ENCODE assay signal across 20 cellular contexts in genomic region chr15:92079647-92080255, GRCh38.
"Had no signal": no experiment of that assay in that cellular context is flagged by ENCODE, and none has a peak within 500 bp of the region (broad histone marks: within the 10 kb centered on the region; RNA-seq: fewer than 3 reads in every experiment).

No MANE protein-coding gene starts in this region.

- DNase-seq: activated CD4-positive, alpha-beta T cell treated with anti-CD3 and anti-CD28 coated beads, Interleukin-2, amount 50 U/mL, for 1 hour; activated CD4-positive, CD25-positive, alpha-beta regulatory T cell treated with anti-CD3 and anti-CD28 coated beads, Interleukin-2, amount 50 U/mL, for 72 hours; activated CD8-positive, alpha-beta memory T cell treated with anti-CD3 and anti-CD28 coated beads, Interleukin-2, amount 50 U/mL, for 4 hours; activated effector memory CD4-positive, alpha-beta T cell treated with Interleukin-2 at 50 U/mL for 16 hours; anterior cingulate cortex; caudate nucleus; foreskin melanocyte; midbrain; psoas muscle; right cardiac atrium; upper lobe of left lung had no signal

- ATAC-seq: activated naive CD8-positive, alpha-beta T cell treated with anti-CD3 and anti-CD28 coated beads, Interleukin-2, amount 50 U/mL, for 24 hours; activated T-cell treated with anti-CD3 and anti-CD28 coated beads, Interleukin-2, amount 50 U/mL, for 4 hours; left lobe of liver; psoas muscle; right cardiac atrium; stimulated activated memory B cell treated with anti-CD40 and anti-IgM and Interleukin-4, amounts not matched to agents 10 μg/mL and 1 μg/mL and 100 μg/mL, for 72 hours had no signal

- H3K4me3 ChIP-seq: lung, psoas muscle, smooth muscle cell, thoracic aorta, upper lobe of left lung had no signal

- H3K27me3 Mint-ChIP-seq: activated naive CD4-positive, alpha-beta T cell treated with anti-CD3 and anti-CD28 coated beads, Interleukin-2, amount 10 ng/mL, durations not matched to agents 7 days and 5 days; activated naive CD8-positive, alpha-beta T cell treated with anti-CD3 and anti-CD28 coated beads, Interleukin-2, amount 50 U/mL, for 24 hours; brain had no signal

- H3K9me3 ChIP-seq: psoas muscle, thoracic aorta, upper lobe of left lung had no signal

- H3K36me3 ChIP-seq: thoracic aorta, upper lobe of left lung had no signal

- H3K4me1 Mint-ChIP-seq: stimulated activated memory B cell treated with anti-CD40 and anti-IgM and Interleukin-4, amounts not matched to agents 10 μg/mL and 1 μg/mL and 100 μg/mL, for 72 hours had no signal

- H3K27me3 ChIP-seq: upper lobe of left lung had no signal

- H3K36me3 Mint-ChIP-seq: activated naive CD4-positive, alpha-beta T cell treated with anti-CD3 and anti-CD28 coated beads, Interleukin-2, amount 10 ng/mL, durations not matched to agents 7 days and 5 days; brain; stimulated activated memory B cell treated with anti-CD40 and anti-IgM and Interleukin-4, amounts not matched to agents 10 μg/mL and 1 μg/mL and 100 μg/mL, for 72 hours had no signal

- H3K27ac Mint-ChIP-seq: activated naive CD4-positive, alpha-beta T cell treated with anti-CD3 and anti-CD28 coated beads, Interleukin-2, amount 10 ng/mL, durations not matched to agents 7 days and 5 days; activated naive CD8-positive, alpha-beta T cell treated with anti-CD3 and anti-CD28 coated beads, Interleukin-2, amount 50 U/mL, for 24 hours; brain; stimulated activated memory B cell treated with anti-CD40 and anti-IgM and Interleukin-4, amounts not matched to agents 10 μg/mL and 1 μg/mL and 100 μg/mL, for 72 hours had no signal

- H3K9me3 Mint-ChIP-seq: activated naive CD4-positive, alpha-beta T cell treated with anti-CD3 and anti-CD28 coated beads, Interleukin-2, amount 10 ng/mL, durations not matched to agents 7 days and 5 days; activated naive CD8-positive, alpha-beta T cell treated with anti-CD3 and anti-CD28 coated beads, Interleukin-2, amount 50 U/mL, for 24 hours; activated T-cell treated with anti-CD3 and anti-CD28 coated beads, Interleukin-2, amount 50 U/mL, for 4 hours; stimulated activated memory B cell treated with anti-CD40 and anti-IgM and Interleukin-4, amounts not matched to agents 10 μg/mL and 1 μg/mL and 100 μg/mL, for 72 hours had no signal

- H3K4me3 Mint-ChIP-seq: activated naive CD4-positive, alpha-beta T cell treated with anti-CD3 and anti-CD28 coated beads, Interleukin-2, amount 10 ng/mL, durations not matched to agents 7 days and 5 days; activated naive CD8-positive, alpha-beta T cell treated with anti-CD3 and anti-CD28 coated beads, Interleukin-2, amount 50 U/mL, for 24 hours; activated T-cell treated with anti-CD3 and anti-CD28 coated beads, Interleukin-2, amount 50 U/mL, for 4 hours; brain; stimulated activated memory B cell treated with anti-CD40 and anti-IgM and Interleukin-4, amounts not matched to agents 10 μg/mL and 1 μg/mL and 100 μg/mL, for 72 hours had no signal

- H3K27ac ChIP-seq: psoas muscle, thoracic aorta, upper lobe of left lung had no signal
